10 cellular contexts compared by ENCODE assay signal in the genomic region with DNA sequence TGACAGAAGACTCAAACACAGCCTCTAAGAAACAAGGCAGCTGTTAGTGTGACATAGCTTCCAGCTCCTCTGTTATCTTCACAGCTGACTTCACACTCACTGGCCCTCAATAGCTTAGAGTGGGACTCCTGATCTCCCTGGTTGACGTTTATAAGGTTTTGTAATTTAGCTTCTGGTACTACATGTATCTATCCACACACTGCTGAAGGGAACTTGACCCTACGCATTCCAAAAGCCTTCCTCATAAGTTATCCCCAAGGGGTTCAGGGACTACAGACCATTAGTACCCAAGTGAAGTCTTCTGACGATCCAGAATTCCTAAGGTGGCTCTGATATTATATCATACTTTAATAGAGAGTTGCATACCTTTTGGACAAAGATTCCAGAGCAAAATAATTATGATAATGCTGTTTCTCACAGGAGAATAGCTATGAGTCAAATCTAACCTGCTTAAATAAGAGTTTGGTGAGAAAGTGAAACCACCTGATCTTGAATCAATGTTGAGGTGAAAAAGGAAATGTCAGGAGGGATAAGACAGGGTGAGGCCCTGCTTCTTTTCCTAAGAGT. TPM values are rescaled to one million over a fixed set of nuclear protein-coding genes. Genes with fewer than 3 reads are reported as not detected.
DNase-seq lines count a peak whose midpoint lies in the region; ATAC-seq, FAIRE-seq and TF ChIP-seq lines count a peak whose summit lies in the region.
"Had no signal": no experiment of that assay in that cellular context is flagged by ENCODE, and none has a peak within 500 bp of the region (broad histone marks: within the 10 kb centered on the region; RNA-seq: fewer than 3 reads in every experiment).

No MANE protein-coding gene starts in this region.

- H3K9me3 ChIP-seq in Loucy (ENCODE audit: insufficient read depth, low read depth, low read length) (no peaks in the 10 kb centered on the region), small intestine (ENCODE audit: control insufficient read depth, low read depth) (no peaks in the 10 kb centered on the region), right lobe of liver (no peaks in the 10 kb centered on the region)

- no peaks in the 10 kb centered on the region for H3K79me2 ChIP-seq in Loucy (ENCODE audit: insufficient read depth, low read length)

- H3K4me1 ChIP-seq in Loucy (ENCODE audit: insufficient read depth, low read length, poor library complexity, severe bottlenecking): no peaks in the 10 kb centered on the region
- H3K4me1 ChIP-seq in small intestine (ENCODE audit: control insufficient read depth in 2 of 2, insufficient read depth in 1 of 2, low read depth in 1 of 2, low read length in 1 of 2): peaks cover 11 to 16% of the 10 kb centered on the region in 2 donors
- no peaks in the 10 kb centered on the region for H3K4me1 ChIP-seq in right lobe of liver

- ATAC-seq in GM18867 (IDR thresholded peaks at IDR 0.05; ENCODE audit: unreplicated experiment) (peak; percentile 51), GM18517 (IDR thresholded peaks at IDR 0.05; ENCODE audit: unreplicated experiment) (no peak), right lobe of liver (no peak)

- H4K20me1 ChIP-seq in Loucy (ENCODE audit: insufficient read depth, low read length, poor library complexity, severe bottlenecking): no peaks in the 10 kb centered on the region

- TF ChIP-seq CTCF in Loucy (conservative IDR thresholded peaks at IDR 0.05; ENCODE audit: low read length): no peak
- TF ChIP-seq CTCF in epithelial cell of esophagus (IDR thresholded peaks at IDR 0.05; ENCODE audit: insufficient read depth, low read depth, low read length, missing control alignments): no peak
- no peak for TF ChIP-seq CTCF in right lobe of liver (IDR thresholded peaks at IDR 0.05)

- H3K4me3 ChIP-seq in Loucy (ENCODE audit: low read length, poor library complexity, severe bottlenecking) (no peak overlapping the region), epithelial cell of esophagus (ENCODE audit: low read length) (no peak overlapping the region), small intestine (ENCODE audit: low read depth in 1 of 2, low read length in 2 of 2) (no peak overlapping the region), right lobe of liver (no peak overlapping the region)

- H3K36me3 ChIP-seq in Loucy (ENCODE audit: insufficient read depth, low read length) (no peaks in the 10 kb centered on the region), small intestine (ENCODE audit: control insufficient read depth in 2 of 2, insufficient read depth in 2 of 2, low read length in 2 of 2) (peaks cover 0 to 2% of the 10 kb centered on the region in 2 donors), right lobe of liver (no peaks in the 10 kb centered on the region)

- H3K9ac ChIP-seq in Loucy (ENCODE audit: low read depth, low read length, poor library complexity, severe bottlenecking): no peak overlapping the region

- peak overlapping the region; percentile 33 for H3K4me2 ChIP-seq in Loucy (ENCODE audit: low read depth, low read length, poor library complexity, severe bottlenecking)

- FAIRE-seq in small intestine (lab: Jason Lieb, UNC): no peak

- H3K9me2 ChIP-seq in Loucy (replicated peaks; ENCODE audit: low read depth, low read length): no peaks in the 10 kb centered on the region

- no peaks in the 10 kb centered on the region for H3F3A ChIP-seq in Loucy (ENCODE audit: low read depth)

- DNase-seq in epithelial cell of esophagus (ENCODE audit: low read depth): peak; percentile 43
- DNase-seq in small intestine: peak; percentile 45
- DNase-seq in COLO829 (ENCODE audit: low spot score): no peak
- no peak for DNase-seq in right lobe of liver
- DNase-seq: effector CD4-positive, alpha-beta T cell; NCI-H1048 had no signal

- 34 to 59% (median 51%) methylated on average over 3 of the region's 3 CpGs for WGBS in small intestine, 3 donors
- 78% methylated on average over 3 of the region's 3 CpGs for WGBS in right lobe of liver (ENCODE audit: insufficient coverage, low coverage, low lambda C conversion rate, missing lambda C conversion rate)

- H2AFZ ChIP-seq in Loucy (ENCODE audit: low read length): peak overlapping the region; percentile 35

- intact Hi-C loops in right lobe of liver (cut with DNase I): no loop called here

- H3K27ac ChIP-seq in small intestine (ENCODE audit: low read depth in 1 of 2, low read length in 1 of 2): peak overlapping the region; percentile 26 to 68
- H3K27ac ChIP-seq in right lobe of liver: no peak overlapping the region

- H3K27me3 ChIP-seq in Loucy (ENCODE audit: insufficient read depth, low read length, poor library complexity, severe bottlenecking) (no peaks in the 10 kb centered on the region), small intestine (ENCODE audit: control insufficient read depth in 2 of 2, insufficient read depth in 2 of 2, low read length in 2 of 2) (no peaks in the 10 kb centered on the region), right lobe of liver (no peaks in the 10 kb centered on the region)

- TF ChIP-seq POLR2A in right lobe of liver (IDR thresholded peaks at IDR 0.05): no peak

RNA-seq across cellular contexts. Expression of gene ACACA, which starts 14.5 kb away (rescaled TPM):
- polyA plus RNA-seq in small intestine: 10 to 100 TPM in 2 of 3 donors, 1 to 10 TPM in 1; 7.0 to 30.0 (median 11.9) TPM
- total RNA-seq in right lobe of liver: 10 to 100 TPM; 14.6 to 56.4 (median 27.1) TPM

RNA-seq across cellular contexts. Expression of gene TADA2A, which starts 14.6 kb away (rescaled TPM):
- 1 to 10 TPM; 7.4 to 9.2 (median 7.8) TPM for polyA plus RNA-seq in small intestine
- 1 to 10 TPM; 5.2 to 9.6 (median 7.4) TPM for total RNA-seq in right lobe of liver

RNA-seq across cellular contexts. Expression of gene C17orf78, which starts 16.3 kb away (rescaled TPM):
- 10 to 100 TPM; 19.6 to 49.6 (median 34.0) TPM for polyA plus RNA-seq in small intestine
- total RNA-seq in right lobe of liver: not detected
- total RNA-seq: T-helper 2 cell treated with Interferon-gamma antibody and Interleukin-4, amounts not matched to agents 100 ng/mL and 5 ng/mL, for 36 hours had no signal

Comparison
In these comparisons a context has a peak if more than half of its experiments do, and no peak if none do; other contexts are left out.
1. DNase-seq: peak in epithelial cell of esophagus (single experiment) and small intestine (single experiment); none in COLO829 (single experiment) and right lobe of liver (0 of 3).
2. H3K27ac ChIP-seq: peak in small intestine (2 of 2); none in right lobe of liver (0 of 3).